Comparison of ENCODE assay signal across 22 cellular contexts in the genomic region with DNA sequence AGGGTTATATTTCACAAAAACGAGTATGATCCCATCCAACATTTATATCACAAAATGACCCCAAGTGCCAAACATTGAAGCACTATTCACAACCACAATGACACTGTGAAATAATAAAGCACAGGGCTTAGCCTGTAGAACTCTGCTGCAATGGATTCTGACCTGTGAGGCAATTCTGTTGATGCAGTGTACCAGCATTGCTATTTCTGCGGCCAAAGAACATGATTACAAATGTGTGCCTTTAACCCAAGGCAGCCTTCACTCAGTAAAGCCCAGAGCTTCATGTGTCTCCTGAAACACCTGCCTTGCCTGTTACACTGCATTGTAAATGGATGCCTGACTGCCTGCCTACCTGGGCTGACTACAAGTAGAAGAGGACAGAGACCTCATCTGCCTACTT.
"Had no signal": no experiment of that assay in that cellular context is flagged by ENCODE, and none has a peak within 500 bp of the region (broad histone marks: within the 10 kb centered on the region; RNA-seq: fewer than 3 reads in every experiment).

No MANE protein-coding gene starts in this region.

- DNase-seq: activated B cell treated with CpG ODN at 0.5 μM for 24 hours; activated CD4-positive, alpha-beta T cell treated with anti-CD3 and anti-CD28 coated beads for 1 hour; activated CD4-positive, alpha-beta T cell treated with anti-CD3 and anti-CD28 coated beads, Interleukin-2, amount 10 ng/mL, durations not matched to agents 24 days and 14 days; activated CD4-positive, alpha-beta T cell treated with anti-CD3 and anti-CD28 coated beads, Interleukin-2, amount 50 U/mL, for 48 hours; activated CD8-positive, alpha-beta memory T cell treated with anti-CD3 and anti-CD28 coated beads, Interleukin-2, amount 10 ng/mL, durations not matched to agents 7 days and 5 days; activated effector memory CD4-positive, alpha-beta T cell treated with Interleukin-2 at 50 U/mL for 16 hours; activated naive CD4-positive, alpha-beta T cell; activated naive CD8-positive, alpha-beta T cell treated with anti-CD3 and anti-CD28 coated beads, Interleukin-2, amount 50 U/mL, for 24 hours; activated T-cell treated with anti-CD3 and anti-CD28 coated beads, Interleukin-2, amount 50 U/mL, for 24 hours; amygdala; KG1; NCI-H1092 treated with DMSO at 0.1 percent for 48 hours; NCI-H1417 treated with DMSO at 0.1 percent for 48 hours; NCI-H1694; NCI-H2107; NCI-H524 treated with DMSO at 0.1 percent for 48 hours; NCI-H748 treated with DMSO at 0.1 percent for 48 hours; T-cell; T-helper 2 cell; T1000 had no signal

- H3K36me3 ChIP-seq: cardiac muscle cell had no signal

- H3K27ac ChIP-seq: cardiac muscle cell, SK-N-MC had no signal

- H3K4me3 ChIP-seq: cardiac muscle cell, SK-N-MC had no signal

- ATAC-seq: activated CD8-positive, alpha-beta memory T cell treated with anti-CD3 and anti-CD28 coated beads, Interleukin-2, amount 10 ng/mL, durations not matched to agents 7 days and 5 days; activated naive CD8-positive, alpha-beta T cell treated with anti-CD3 and anti-CD28 coated beads, Interleukin-2, amount 50 U/mL, for 24 hours; T-cell had no signal

- H3K27me3 ChIP-seq: cardiac muscle cell had no signal
